Comparison of ENCODE assay signal across 8 cellular contexts in genomic region chr15:85858586-85859375, GRCh38.
DNase-seq lines count a peak whose midpoint lies in the region; ATAC-seq, FAIRE-seq and TF ChIP-seq lines count a peak whose summit lies in the region.

No MANE protein-coding gene starts in this region.

- TF ChIP-seq POLR2A in A549 (IDR thresholded peaks at IDR 0.05; ENCODE audit: low read length) = no peak

- H3K4me3 Mint-ChIP-seq in WTC11 = peak overlapping the region; percentile 67

- peak overlapping the region; percentile 75 for H2AFZ ChIP-seq in mammary epithelial cell (ENCODE audit: low read depth, low read length)

- H3K36me3 ChIP-seq in mammary epithelial cell (ENCODE audit: insufficient read depth, low read length) = no peaks in the 10 kb centered on the region

- CTCF ChIA-PET in A549 (lab: Yijun Ruan, JAX) = interaction anchor here (0.6 to 2.1 kb wide), 26 partner anchors 8 to 766 kb away, joined by 3 to 7 read pairs (median 4); no protein-coding TSS in a partner anchor
- CTCF ChIA-PET in WTC11 (lab: Charles Lee) = interaction anchor here (0.6 to 1.9 kb wide), 39 partner anchors 9 to 766 kb away, joined by 3 to 14 read pairs (median 4); no protein-coding TSS in a partner anchor
- CTCF ChIA-PET in mammary epithelial cell (lab: Charles Lee; ENCODE audit: low non-redundant PET) = no interaction called here

- H3K9me3 Mint-ChIP-seq in WTC11 = no peaks in the 10 kb centered on the region

- in situ Hi-C loops in mammary epithelial cell (cut with MboI; ENCODE audit: low sequenced_read_pairs in 2 of 2) = loop anchor here in 1 of 2 donors (10.0 to 25.0 kb wide), 5 partner anchors 354 to 1179 kb away; no protein-coding TSS in a partner anchor

- H3K79me2 ChIP-seq in mammary epithelial cell (ENCODE audit: insufficient read depth, low read length) = no peaks in the 10 kb centered on the region

- POLR2A ChIA-PET in A549 (lab: Yijun Ruan, JAX) (no interaction called here), WTC11 (lab: Charles Lee) (no interaction called here)

- H3K36me3 Mint-ChIP-seq in WTC11 = no peaks in the 10 kb centered on the region

- dilution Hi-C loops in mammary epithelial cell (cut with HindIII; ENCODE audit: low sequenced_read_pairs) = no loop called here

- H3K9me3 ChIP-seq in A549 (no peaks in the 10 kb centered on the region), mammary epithelial cell (replicated peaks; ENCODE audit: insufficient read depth, low read length) (no peaks in the 10 kb centered on the region)

- peak; percentile 83 to 89 for TF ChIP-seq RAD21 in A549 (conservative IDR thresholded peaks at IDR 0.05 in 1 of 2, IDR thresholded peaks at IDR 0.05 in 1 of 2)

- DNase-seq in A549 (ENCODE audit: low read depth in 1 of 2, low spot score in 1 of 2) (peak; percentile 83 to 93), NCI-H2029 treated with DMSO at 0.1 percent for 48 hours (lab: John Stamatoyannopoulos, UW) (peak; percentile 1), WTC11 (ENCODE audit: low spot score) (peak; percentile 85), mammary epithelial cell (peak; percentile 48), islet precursor cell (peak; percentile 80)
- DNase-seq in stimulated activated CD4-positive, alpha-beta T cell treated with anti-CD3 and anti-CD28 coated beads, Interleukin-1b, Interleukin-23, amount 100 ng/mL, for 4 hours (ENCODE audit: low read depth in 2 of 2) = peak; percentile 61 to 69

- intact Hi-C loops in mammary epithelial cell (cut with micrococcal nuclease) = no loop called here

- TF ChIP-seq CTCF in A549 (IDR thresholded peaks at IDR 0.05) (peak; percentile 87), WTC11 (IDR thresholded peaks at IDR 0.05) (peak; percentile 84), mammary epithelial cell (conservative IDR thresholded peaks at IDR 0.05 in 1 of 2, IDR thresholded peaks at IDR 0.05 in 1 of 2; ENCODE audit: extremely low read depth in 1 of 2, insufficient read depth in 1 of 2, low read depth in 1 of 2, low read length in 2 of 2) (peak; percentile 65 to 81)

- peak overlapping the region; percentile 20; the same call in 1 of the 3 replicates for H3K4me3 ChIP-seq in A549
- H3K4me3 ChIP-seq in mammary epithelial cell (replicated peaks in 1 of 3; ENCODE audit: insufficient read depth in 1 of 3, low read depth in 2 of 3, low read length in 3 of 3) = no peak overlapping the region

- no peaks in the 10 kb centered on the region for H3K27me3 ChIP-seq in mammary epithelial cell (ENCODE audit: insufficient read depth, low read length)

- H3K27me3 Mint-ChIP-seq in WTC11 (ENCODE audit: low read depth) = no peaks in the 10 kb centered on the region; the same call in 1 of the 2 replicates

- H4K20me1 ChIP-seq in mammary epithelial cell (ENCODE audit: insufficient read depth, low read length) = no peaks in the 10 kb centered on the region

- 2% methylated on average over 19 of the region's 19 CpGs for WGBS in A549 (ENCODE audit: missing lambda C conversion rate)
- WGBS in mammary epithelial cell (ENCODE audit: low coverage, missing lambda C conversion rate) = 16% methylated on average over 18 of the region's 19 CpGs

- H3K27ac Mint-ChIP-seq in WTC11 = no peak overlapping the region

- BruUV-seq in mammary epithelial cell (replicated peaks; lab: Mats Ljungman, UMichigan) = no TSS peak

- H3K4me1 Mint-ChIP-seq in WTC11 = peaks cover 25% of the 10 kb centered on the region

- no peaks in the 10 kb centered on the region for H3K4me1 ChIP-seq in A549
- peaks cover 3% of the 10 kb centered on the region for H3K4me1 ChIP-seq in mammary epithelial cell (ENCODE audit: insufficient read depth, low read length)

- TF ChIP-seq EP300 in A549 (IDR thresholded peaks at IDR 0.05) = no peak

- ATAC-seq in A549 = peak; percentile 87 to 96
- peak; percentile 88 for ATAC-seq in GM18511 (IDR thresholded peaks at IDR 0.05; ENCODE audit: unreplicated experiment)
- peak; percentile 90 for ATAC-seq in HG02981 (IDR thresholded peaks at IDR 0.05; ENCODE audit: unreplicated experiment)
- peak; percentile 90 for ATAC-seq in WTC11

- H3K27ac ChIP-seq in A549 = no peak overlapping the region
- no peak overlapping the region for H3K27ac ChIP-seq in mammary epithelial cell (ENCODE audit: insufficient read depth, low read depth, low read length)

- no peak overlapping the region for H3K9ac ChIP-seq in mammary epithelial cell (ENCODE audit: insufficient read depth, low read length)

- H3K4me2 ChIP-seq in A549 = peak overlapping the region; percentile 71
- H3K4me2 ChIP-seq in mammary epithelial cell (ENCODE audit: insufficient read depth, low read depth, low read length) = peak overlapping the region; percentile 49

- peak; percentile 77 for FAIRE-seq in A549 (lab: Jason Lieb, UNC)

TF ChIP-seq in A549, 52 proteins besides CTCF, POLR2A, EP300 and RAD21:
- peak; percentile 47 for TF ChIP-seq SMC3 (IDR thresholded peaks at IDR 0.05)
- TF ChIP-seq JUNB (IDR thresholded peaks at IDR 0.05) = no peak

TF ChIP-seq in WTC11, 78 proteins besides CTCF, POLR2A, EP300 and RAD21:
- no peak for TF ChIP-seq ATF3 (CRISPR knock-in tag; conservative IDR thresholded peaks at IDR 0.05)
- TF ChIP-seq ETV6 (CRISPR knock-in tag; IDR thresholded peaks at IDR 0.05) = peak; percentile 27; the same call in 1 of the 2 replicates
- TF ChIP-seq ELF4 (CRISPR knock-in tag; IDR thresholded peaks at IDR 0.05; ENCODE audit: low read depth) = no peak
- no peak for TF ChIP-seq EMX1 (CRISPR knock-in tag; IDR thresholded peaks at IDR 0.05)
- TF ChIP-seq USF1 (CRISPR knock-in tag; IDR thresholded peaks at IDR 0.05) = no peak
- peak; percentile 59; the same call in 1 of the 2 replicates for TF ChIP-seq ZNF423 (CRISPR knock-in tag; IDR thresholded peaks at IDR 0.05)
- TF ChIP-seq TP53 (CRISPR knock-in tag; IDR thresholded peaks at IDR 0.05) = no peak
- no peak for TF ChIP-seq ZNF512 (CRISPR knock-in tag; IDR thresholded peaks at IDR 0.05; ENCODE audit: borderline replicate concordance)

Comparison
In these comparisons a context has a peak if more than half of its experiments do, and no peak if none do; other contexts are left out.
1. DNase-seq: peak in every context shown above with its lines; median percentile 88 in A549; 85 in WTC11; 80 in islet precursor cell; 65 in stimulated activated CD4-positive, alpha-beta T cell treated with anti-CD3 and anti-CD28 coated beads, Interleukin-1b, Interleukin-23, amount 100 ng/mL, for 4 hours; 48 in mammary epithelial cell; 1 in NCI-H2029 treated with DMSO at 0.1 percent for 48 hours.
2. Of the 8 proteins assayed by ChIP-seq in both WTC11 and A549: peak only in WTC11: none; only in A549: none; in both: CTCF; in neither: 7.